21 cellular contexts compared by ENCODE assay signal in the genomic region with DNA sequence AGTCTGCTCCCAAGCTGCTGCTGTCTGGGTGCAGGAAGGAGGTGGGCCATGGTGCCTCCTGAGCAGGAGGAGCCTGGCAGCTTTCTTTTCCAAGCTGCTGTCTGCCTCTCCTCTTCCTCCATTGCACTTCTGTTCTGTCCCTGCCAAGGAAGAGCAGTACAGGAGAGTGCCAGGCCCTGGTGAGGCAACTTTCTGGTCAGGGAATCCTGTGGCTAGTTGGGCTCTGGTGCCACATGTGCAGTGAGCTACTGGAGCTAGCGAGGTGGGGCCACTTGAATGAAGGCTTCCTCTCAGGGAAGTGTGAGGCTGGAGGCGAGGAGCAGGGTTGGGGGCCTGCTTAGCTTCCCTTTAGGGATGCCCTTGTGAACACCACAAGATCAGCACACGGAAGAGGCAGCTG.
DNase-seq lines count a peak whose midpoint lies in the region; ATAC-seq and TF ChIP-seq lines count a peak whose summit lies in the region.
"Had no signal": no experiment of that assay in that cellular context is flagged by ENCODE, and none has a peak within 500 bp of the region (broad histone marks: within the 10 kb centered on the region; RNA-seq: fewer than 3 reads in every experiment).

No MANE protein-coding gene starts in this region.

- peaks cover 7% of the 10 kb centered on the region for H3K79me1 ChIP-seq in neuronal stem cell (ENCODE audit: low read depth, low read length)

- H4K8ac ChIP-seq in neuronal stem cell (ENCODE audit: low read depth, low read length) = no peak overlapping the region

- DNase-seq in right atrium auricular region (ENCODE audit: low spot score) = no peak
- no peak for DNase-seq in cardiac septum (ENCODE audit: low spot score)
- DNase-seq in esophagus squamous epithelium (lab: John Stamatoyannopoulos, UW) = no peak
- no peak for DNase-seq in neuronal stem cell (ENCODE audit: low spot score)
- peak; percentile 52 for DNase-seq in upper lobe of right lung
- no peak for DNase-seq in tibial artery
- no peak for DNase-seq in HuH-7.5 (ENCODE audit: low spot score)
- no peak for DNase-seq in stimulated activated naive CD4-positive, alpha-beta T cell treated with Interleukin-2 at 50 U/mL for 16 hours (lab: John Stamatoyannopoulos, UW)
- DNase-seq: BE2C, DND-41, KG1, NCI-H1092, NCI-H1436, NCI-H187 treated with DMSO at 0.1 percent for 48 hours, NCI-H2107, NCI-H446 treated with DMSO at 0.1 percent for 48 hours, NCI-H526 treated with DMSO at 0.1 percent for 48 hours, OCI-M1 had no signal

- intact Hi-C loops in cardiac septum (cut with DNase I) (no loop called here), esophagus squamous epithelium (cut with DNase I) (no loop called here), upper lobe of right lung (cut with DNase I) (no loop called here), tibial artery (cut with DNase I; ENCODE audit: low total_unique reads) (no loop called here)

- H2AFZ ChIP-seq in neuronal stem cell (ENCODE audit: low read length) = no peak overlapping the region
- H2AFZ ChIP-seq: GM23338 had no signal

- no peak overlapping the region for H3K4me2 ChIP-seq in neuronal stem cell (ENCODE audit: insufficient read depth, low read length, poor library complexity, severe bottlenecking)
- H3K4me2 ChIP-seq: A549, GM23338 had no signal

- ATAC-seq in upper lobe of right lung = no peak
- ATAC-seq: A549, GM12878, GM23338 had no signal

- TF ChIP-seq CTCF in right atrium auricular region (IDR thresholded peaks at IDR 0.05) (no peak), esophagus squamous epithelium (IDR thresholded peaks at IDR 0.05) (no peak), upper lobe of right lung (IDR thresholded peaks at IDR 0.05) (no peak), tibial artery (IDR thresholded peaks at IDR 0.05) (no peak)

- no peak for TF ChIP-seq POLR2A in esophagus squamous epithelium (IDR thresholded peaks at IDR 0.05)

- H2BK5ac ChIP-seq in neuronal stem cell (ENCODE audit: low read length) = peak overlapping the region; percentile 89

- no peaks in the 10 kb centered on the region for H3K36me3 ChIP-seq in right atrium auricular region
- no peaks in the 10 kb centered on the region for H3K36me3 ChIP-seq in esophagus squamous epithelium
- H3K36me3 ChIP-seq in neuronal stem cell (replicated peaks in 1 of 2; ENCODE audit: control insufficient read depth in 2 of 2, insufficient read depth in 2 of 2, low read length in 2 of 2) = peaks cover 6 to 12% of the 10 kb centered on the region in 2 donors
- H3K36me3 ChIP-seq in upper lobe of right lung = no peaks in the 10 kb centered on the region
- H3K36me3 ChIP-seq in tibial artery = no peaks in the 10 kb centered on the region
- H3K36me3 ChIP-seq: BE2C had no signal

- peak overlapping the region; percentile 9 for H3K9ac ChIP-seq in neuronal stem cell (ENCODE audit: low read depth, low read length, poor library complexity)

- H3K27ac ChIP-seq in right atrium auricular region (peak overlapping the region; percentile 57 to 66), esophagus squamous epithelium (peak overlapping the region in 3 of 4 donors; percentile 23 to 73 (median 67)), neuronal stem cell (replicated peaks; ENCODE audit: low read length) (no peak overlapping the region), upper lobe of right lung (no peak overlapping the region), tibial artery (no peak overlapping the region)
- H3K27ac ChIP-seq: A549 had no signal

- H3K4me3 ChIP-seq in right atrium auricular region (no peak overlapping the region), esophagus squamous epithelium (no peak overlapping the region), neuronal stem cell (ENCODE audit: low read length in 2 of 2) (no peak overlapping the region), upper lobe of right lung (no peak overlapping the region), tibial artery (no peak overlapping the region)
- H3K4me3 ChIP-seq: A549, GM12878, GM23338 had no signal

- peak overlapping the region; percentile 66 for H3K18ac ChIP-seq in neuronal stem cell (ENCODE audit: low read length)

- peak overlapping the region; percentile 25 for H3K14ac ChIP-seq in neuronal stem cell (ENCODE audit: low read length)

- H2AK5ac ChIP-seq in neuronal stem cell (ENCODE audit: low read depth, low read length) = peak overlapping the region; percentile 9

- H3K9me3 ChIP-seq in right atrium auricular region (no peaks in the 10 kb centered on the region), esophagus squamous epithelium (no peaks in the 10 kb centered on the region), neuronal stem cell (replicated peaks in 1 of 2; ENCODE audit: control insufficient read depth in 2 of 2, insufficient read depth in 1 of 2, low read depth in 1 of 2, low read length in 2 of 2) (peaks cover 2 to 10% of the 10 kb centered on the region in 2 donors), upper lobe of right lung (no peaks in the 10 kb centered on the region), tibial artery (no peaks in the 10 kb centered on the region)
- H3K9me3 ChIP-seq: BE2C had no signal

- H3K27me3 ChIP-seq in right atrium auricular region (no peaks in the 10 kb centered on the region), esophagus squamous epithelium (no peaks in the 10 kb centered on the region), neuronal stem cell (ENCODE audit: control insufficient read depth in 3 of 3, insufficient read depth in 3 of 3, low read depth in 1 of 3, low read length in 3 of 3) (no peaks in the 10 kb centered on the region), upper lobe of right lung (no peaks in the 10 kb centered on the region), tibial artery (no peaks in the 10 kb centered on the region)
- H3K27me3 ChIP-seq: BE2C had no signal

- H3K4me1 ChIP-seq in right atrium auricular region = peaks cover 0 to 86% of the 10 kb centered on the region in 2 donors
- H3K4me1 ChIP-seq in esophagus squamous epithelium = peaks cover 6 to 49% (median 7%) of the 10 kb centered on the region in 3 donors
- H3K4me1 ChIP-seq in neuronal stem cell (ENCODE audit: control insufficient read depth in 2 of 2, insufficient read depth in 1 of 2, low read depth in 1 of 2, low read length in 2 of 2) = peaks cover 5 to 40% of the 10 kb centered on the region in 2 donors
- peaks cover 12% of the 10 kb centered on the region for H3K4me1 ChIP-seq in upper lobe of right lung
- H3K4me1 ChIP-seq in tibial artery = peaks cover 0 to 3% (median 0%) of the 10 kb centered on the region in 4 donors
- H3K4me1 ChIP-seq: A549, BE2C had no signal

- H2BK120ac ChIP-seq in neuronal stem cell (ENCODE audit: low read depth, low read length) = no peak overlapping the region

- H3K4ac ChIP-seq in neuronal stem cell (ENCODE audit: low read length) = no peak overlapping the region

- H3K23ac ChIP-seq in neuronal stem cell (ENCODE audit: low read depth, low read length, poor library complexity) = peak overlapping the region; percentile 2

- 90 to 93% methylated on average over 2 of the region's 3 CpGs for WGBS in esophagus squamous epithelium, 2 donors
- WGBS in neuronal stem cell (ENCODE audit: extremely low coverage in 2 of 2, insufficient read length in 2 of 2, insufficient replicate concordance in 1 of 2), 2 donors = no CpG with 5 or more reads among the region's 3 CpGs

- peak overlapping the region; percentile 9 for H2BK12ac ChIP-seq in neuronal stem cell (ENCODE audit: low read length)

- H2BK15ac ChIP-seq in neuronal stem cell (ENCODE audit: low read length) = peak overlapping the region; percentile 19

- H4K91ac ChIP-seq in neuronal stem cell (ENCODE audit: low read depth, low read length, poor library complexity) = no peak overlapping the region

Comparison
In these comparisons a context has a peak if more than half of its experiments do, and no peak if none do; other contexts are left out.
1. H3K27ac ChIP-seq: peak in right atrium auricular region (2 of 2) and esophagus squamous epithelium (3 of 4); none in neuronal stem cell (single experiment), upper lobe of right lung (single experiment) and tibial artery (0 of 2).